17 cellular contexts compared by ENCODE assay signal in genomic region chr7:436367-437128, GRCh38.
"Had no signal": no experiment of that assay in that cellular context is flagged by ENCODE, and none has a peak within 500 bp of the region (broad histone marks: within the 10 kb centered on the region; RNA-seq: fewer than 3 reads in every experiment).

No MANE protein-coding gene starts in this region.

- H3K4me3 Mint-ChIP-seq: activated naive CD8-positive, alpha-beta T cell treated with anti-CD3 and anti-CD28 coated beads, Interleukin-2, amount 10 ng/mL, durations not matched to agents 7 days and 5 days; activated T-cell treated with anti-CD3 and anti-CD28 coated beads, Interleukin-2, amount 50 U/mL, for 24 hours; endodermal cell; memory B cell; naive B cell; stimulated activated naive B cell treated with anti-CD40 and anti-IgM and Interleukin-4, amounts not matched to agents 10 μg/mL and 1 μg/mL and 100 μg/mL, for 72 hours; T-helper 1 cell treated with Interleukin-12 subunit alpha and Interleukin-12 subunit beta and Interleukin-4 antibody, amounts not matched to agents 30 μg/mL and 1 μg/mL, for 36 hours had no signal

- DNase-seq: activated CD4-positive, alpha-beta T cell treated with anti-CD3 and anti-CD28 coated beads for 1 hour; activated naive CD8-positive, alpha-beta T cell treated with anti-CD3 and anti-CD28 coated beads, Interleukin-2, amount 10 ng/mL, durations not matched to agents 7 days and 5 days; activated T-cell treated with anti-CD3 and anti-CD28 coated beads, Interleukin-2, amount 50 U/mL, for 24 hours; kidney; naive B cell; spleen; stimulated activated naive B cell treated with anti-CD40 and anti-IgM and Interleukin-4, amounts not matched to agents 10 μg/mL and 1 μg/mL and 100 μg/mL, for 72 hours; uterus had no signal

- H3K27me3 ChIP-seq: tibial nerve, uterus had no signal

- H2AFZ ChIP-seq: parathyroid adenoma had no signal

- H3K27ac Mint-ChIP-seq: activated naive CD8-positive, alpha-beta T cell treated with anti-CD3 and anti-CD28 coated beads, Interleukin-2, amount 10 ng/mL, durations not matched to agents 7 days and 5 days; activated T-cell treated with anti-CD3 and anti-CD28 coated beads, Interleukin-2, amount 50 U/mL, for 24 hours; activated T-helper 2 cell treated with anti-CD3 and anti-CD28 coated beads, Interferon-gamma antibody, Interleukin-2, Interleukin-4, amounts not matched to agents 10 μg/mL and 5 μg/mL and 100 μg/mL, durations not matched to agents 14 hours and 24 hours and 36 hours; memory B cell; naive B cell; stimulated activated naive B cell treated with anti-CD40 and anti-IgM and Interleukin-4, amounts not matched to agents 10 μg/mL and 1 μg/mL and 100 μg/mL, for 72 hours; T-helper 1 cell treated with Interleukin-12 subunit alpha and Interleukin-12 subunit beta and Interleukin-4 antibody, amounts not matched to agents 30 μg/mL and 1 μg/mL, for 36 hours had no signal

- ATAC-seq: stimulated activated naive B cell treated with anti-CD40 and anti-IgM and Interleukin-4, amounts not matched to agents 10 μg/mL and 1 μg/mL and 100 μg/mL, for 72 hours had no signal

- H3K27ac ChIP-seq: left lung, parathyroid adenoma, spleen, tibial nerve, uterus had no signal

- H3K4me1 ChIP-seq: parathyroid adenoma, tibial nerve, uterus had no signal

- H3K36me3 Mint-ChIP-seq: activated naive CD8-positive, alpha-beta T cell treated with anti-CD3 and anti-CD28 coated beads, Interleukin-2, amount 10 ng/mL, durations not matched to agents 7 days and 5 days; memory B cell; stimulated activated naive B cell treated with anti-CD40 and anti-IgM and Interleukin-4, amounts not matched to agents 10 μg/mL and 1 μg/mL and 100 μg/mL, for 72 hours had no signal

- H3K36me3 ChIP-seq: left lung, spleen, tibial nerve, uterus had no signal

- H3K27me3 Mint-ChIP-seq: activated naive CD8-positive, alpha-beta T cell treated with anti-CD3 and anti-CD28 coated beads, Interleukin-2, amount 10 ng/mL, durations not matched to agents 7 days and 5 days had no signal

- H3K4me1 Mint-ChIP-seq: activated naive CD8-positive, alpha-beta T cell treated with anti-CD3 and anti-CD28 coated beads, Interleukin-2, amount 10 ng/mL, durations not matched to agents 7 days and 5 days; memory B cell had no signal

- H3K9ac ChIP-seq: parathyroid adenoma had no signal

- H3K4me3 ChIP-seq: dorsolateral prefrontal cortex, left lung, mucosa of descending colon, spleen, uterus had no signal

- H3K79me2 ChIP-seq: parathyroid adenoma had no signal

- H3K9me3 Mint-ChIP-seq: activated T-cell treated with anti-CD3 and anti-CD28 coated beads, Interleukin-2, amount 50 U/mL, for 24 hours; activated T-helper 2 cell treated with anti-CD3 and anti-CD28 coated beads, Interferon-gamma antibody, Interleukin-2, Interleukin-4, amounts not matched to agents 10 μg/mL and 5 μg/mL and 100 μg/mL, durations not matched to agents 14 hours and 24 hours and 36 hours; endodermal cell; memory B cell; T-helper 1 cell treated with Interleukin-12 subunit alpha and Interleukin-12 subunit beta and Interleukin-4 antibody, amounts not matched to agents 30 μg/mL and 1 μg/mL, for 36 hours had no signal

- H3K9me3 ChIP-seq: left lung, mucosa of descending colon, spleen, tibial nerve, uterus had no signal
